Comparison of ENCODE assay signal across 22 cellular contexts in the genomic region with DNA sequence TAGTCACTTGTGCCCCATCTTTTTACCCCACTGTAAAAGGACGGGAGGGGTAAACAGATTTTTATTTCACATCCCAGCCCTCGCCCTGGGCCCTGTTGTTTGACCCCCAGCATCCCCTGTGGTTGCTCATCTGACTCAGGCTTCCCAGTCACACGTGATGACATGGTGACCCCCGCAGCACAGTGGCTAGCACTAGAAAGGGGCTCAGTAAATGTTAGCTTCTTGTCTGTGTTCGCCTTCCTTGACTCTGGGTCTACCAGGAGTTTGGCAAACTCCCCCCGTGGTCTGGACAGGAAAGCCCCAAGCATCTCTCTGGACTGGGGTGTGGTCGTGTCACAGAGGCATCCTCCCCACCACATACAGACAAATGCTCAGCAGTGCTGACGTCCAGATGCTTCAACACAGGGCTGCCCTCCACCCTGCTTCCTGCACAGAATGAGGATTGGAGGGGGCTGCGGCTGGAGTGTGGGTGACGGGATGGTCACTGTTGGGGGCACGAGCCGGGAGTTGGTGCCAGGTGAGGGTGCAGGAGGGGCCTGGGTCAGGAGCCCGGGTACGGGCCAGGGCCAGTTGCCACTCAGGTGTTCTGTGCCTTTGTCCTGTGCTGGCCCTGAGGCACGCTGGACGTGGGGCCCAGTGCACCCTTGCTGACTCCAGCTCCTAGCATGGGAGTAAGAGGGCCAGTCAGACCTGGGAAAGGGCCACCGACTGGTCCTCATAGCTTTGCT.
"Had no signal": no experiment of that assay in that cellular context is flagged by ENCODE, and none has a peak within 500 bp of the region (broad histone marks: within the 10 kb centered on the region; RNA-seq: fewer than 3 reads in every experiment).

No MANE protein-coding gene starts in this region.

- H3K36me3 ChIP-seq: ascending aorta, prostate gland, right atrium auricular region, stomach had no signal

- FAIRE-seq: TTC549 had no signal

- H3K9me3 Mint-ChIP-seq: effector memory CD8-positive, alpha-beta T cell; stimulated activated effector memory CD8-positive, alpha-beta T cell treated with anti-CD3 and anti-CD28 coated beads, Interleukin-12 subunit alpha, Interleukin-12 subunit beta, amount 100 ng/mL, for 72 hours; T-helper 2 cell treated with Interferon-gamma antibody and Interleukin-4, amounts not matched to agents 5 μg/mL and 100 μg/mL, for 36 hours had no signal

- ATAC-seq: activated CD8-positive, alpha-beta T cell treated with anti-CD3 and anti-CD28 coated beads, Interleukin-2, amount 10 ng/mL, durations not matched to agents 7 days and 5 days; effector memory CD8-positive, alpha-beta T cell; left colon; stimulated activated effector memory CD8-positive, alpha-beta T cell treated with anti-CD3 and anti-CD28 coated beads, Interleukin-12 subunit alpha, Interleukin-12 subunit beta, amount 100 ng/mL, for 72 hours had no signal

- H3K4me3 Mint-ChIP-seq: activated CD8-positive, alpha-beta T cell treated with anti-CD3 and anti-CD28 coated beads, Interleukin-2, amount 10 ng/mL, durations not matched to agents 7 days and 5 days; activated naive CD4-positive, alpha-beta T cell treated with anti-CD3 and anti-CD28 coated beads, Interleukin-2, amount 10 ng/mL, durations not matched to agents 7 days and 5 days; effector memory CD8-positive, alpha-beta T cell; mesothelial cell of epicardium; nephron progenitor cell; stimulated activated effector memory CD8-positive, alpha-beta T cell treated with anti-CD3 and anti-CD28 coated beads, Interleukin-12 subunit alpha, Interleukin-12 subunit beta, amount 100 ng/mL, for 72 hours; type B pancreatic cell had no signal

- DNase-seq: activated CD4-positive, alpha-beta T cell treated with anti-CD3 and anti-CD28 coated beads for 4 hours; activated CD8-positive, alpha-beta memory T cell treated with anti-CD3 and anti-CD28 coated beads, Interleukin-2, amount 50 U/mL, for 48 hours; activated CD8-positive, alpha-beta T cell treated with anti-CD3 and anti-CD28 coated beads, Interleukin-2, amount 10 ng/mL, durations not matched to agents 7 days and 5 days; activated effector memory CD4-positive, alpha-beta T cell treated with Interleukin-2 at 50 U/mL for 16 hours; activated naive CD4-positive, alpha-beta T cell treated with anti-CD3 and anti-CD28 coated beads, Interleukin-2, amount 10 ng/mL, durations not matched to agents 7 days and 5 days; effector memory CD8-positive, alpha-beta T cell; left colon; nephron progenitor cell; occipital lobe; stimulated activated CD4-positive, alpha-beta T cell treated with anti-CD3 and anti-CD28 coated beads, Interleukin-15, amount 100 ng/mL, for 24 hours; stimulated activated CD4-positive, alpha-beta T cell treated with anti-CD3 and anti-CD28 coated beads, Interleukin-4, amount 100 ng/mL, for 1 hour; stomach had no signal

- H3K27me3 ChIP-seq: ascending aorta, right atrium auricular region had no signal

- H3K4me3 ChIP-seq: ascending aorta, lung, prostate gland, right atrium auricular region, skin epidermis, stomach had no signal

- H3K27ac Mint-ChIP-seq: activated CD8-positive, alpha-beta T cell treated with anti-CD3 and anti-CD28 coated beads, Interleukin-2, amount 10 ng/mL, durations not matched to agents 7 days and 5 days; activated naive CD4-positive, alpha-beta T cell treated with anti-CD3 and anti-CD28 coated beads, Interleukin-2, amount 10 ng/mL, durations not matched to agents 7 days and 5 days; mesothelial cell of epicardium; nephron progenitor cell; stimulated activated effector memory CD8-positive, alpha-beta T cell treated with anti-CD3 and anti-CD28 coated beads, Interleukin-12 subunit alpha, Interleukin-12 subunit beta, amount 100 ng/mL, for 72 hours; type B pancreatic cell had no signal

- H3K36me3 Mint-ChIP-seq: activated naive CD4-positive, alpha-beta T cell treated with anti-CD3 and anti-CD28 coated beads, Interleukin-2, amount 10 ng/mL, durations not matched to agents 7 days and 5 days; mesothelial cell of epicardium; stimulated activated effector memory CD8-positive, alpha-beta T cell treated with anti-CD3 and anti-CD28 coated beads, Interleukin-12 subunit alpha, Interleukin-12 subunit beta, amount 100 ng/mL, for 72 hours; type B pancreatic cell had no signal
